21 cellular contexts compared by ENCODE assay signal in genomic region chr1:93824869-93825268, GRCh38. TPM values are rescaled to one million over a fixed set of nuclear protein-coding genes. Genes with fewer than 3 reads are reported as not detected.
DNase-seq lines count a peak whose midpoint lies in the region; ATAC-seq and TF ChIP-seq lines count a peak whose summit lies in the region.
"Had no signal": no experiment of that assay in that cellular context is flagged by ENCODE, and none has a peak within 500 bp of the region (broad histone marks: within the 10 kb centered on the region; RNA-seq: fewer than 3 reads in every experiment).

No MANE protein-coding gene starts in this region.

- H3K4me3 ChIP-seq in astrocyte of the spinal cord (ENCODE audit: low read depth, low read length) = no peak overlapping the region
- no peak overlapping the region for H3K4me3 ChIP-seq in trophoblast cell (ENCODE audit: low read depth, low read length)
- H3K4me3 ChIP-seq: Peyer's patch, SK-N-MC had no signal

- H2BK5ac ChIP-seq in trophoblast cell (ENCODE audit: low read depth, low read length, poor library complexity) = no peak overlapping the region

- H3K79me2 ChIP-seq in trophoblast cell (ENCODE audit: control insufficient read depth, insufficient read depth, low read length, poor library complexity) = no peaks in the 10 kb centered on the region

- H3K4me1 ChIP-seq in trophoblast cell (ENCODE audit: control insufficient read depth in 1 of 2, insufficient read depth in 2 of 2, low read length in 2 of 2) = peaks cover 24 to 39% of the 10 kb centered on the region in 2 experiments
- H3K4me1 ChIP-seq: Peyer's patch had no signal

- no peak overlapping the region for H3K27ac ChIP-seq in trophoblast cell (ENCODE audit: low read depth, low read length)
- H3K27ac ChIP-seq: C4-2B, Peyer's patch, SK-N-MC had no signal

- in situ Hi-C loops in astrocyte of the spinal cord (cut with HindIII; ENCODE audit: low sequenced_read_pairs) = no loop called here

- no peak overlapping the region for H3K4ac ChIP-seq in trophoblast cell (ENCODE audit: low read depth, low read length)

- H4K8ac ChIP-seq in trophoblast cell (ENCODE audit: low read depth, low read length) = no peak overlapping the region

- DNase-seq in NCI-H1092 (lab: John Stamatoyannopoulos, UW) (peak; percentile 52), NCI-H1694 (lab: John Stamatoyannopoulos, UW) (peak; percentile 75), astrocyte of the spinal cord (ENCODE audit: low read depth, low spot score) (peak; percentile 55), trophoblast cell (no peak), T-cell (no peak)
- DNase-seq: CD8-positive, alpha-beta T cell; DMS153; HCEC 1CT; KBM-7; MV-4-11; NCI-H2081 treated with DMSO at 0.1 percent for 48 hours; NCI-H2227 treated with DMSO at 0.1 percent for 48 hours; NCI-H526 treated with DMSO at 0.1 percent for 48 hours; OCI-M1; Peyer's patch; SIG-M5 had no signal

- H2BK12ac ChIP-seq in trophoblast cell (ENCODE audit: low read length) = no peak overlapping the region

- peak overlapping the region; percentile 21 for H4K91ac ChIP-seq in trophoblast cell (ENCODE audit: low read depth, low read length)

- TF ChIP-seq CTCF in astrocyte of the spinal cord (IDR thresholded peaks at IDR 0.05; ENCODE audit: low read depth, low read length) = no peak

- no peak overlapping the region for H3K23ac ChIP-seq in trophoblast cell (ENCODE audit: low read length)

- H3K9me3 ChIP-seq in trophoblast cell (ENCODE audit: insufficient read depth, low read depth, low read length) = peaks cover 2% of the 10 kb centered on the region
- H3K9me3 ChIP-seq: Peyer's patch had no signal

- POLR2A ChIA-PET in T-cell (lab: Charles Lee) = no interaction called here

- H3K4me3 Mint-ChIP-seq in T-cell = no peak overlapping the region
- H3K4me3 Mint-ChIP-seq: CD8-positive, alpha-beta T cell; T-helper 1 cell treated with Interleukin-12 subunit alpha and Interleukin-12 subunit beta and Interleukin-4 antibody, amounts not matched to agents 30 μg/mL and 1 μg/mL, for 36 hours had no signal

- no peak overlapping the region for H2AFZ ChIP-seq in trophoblast cell (ENCODE audit: insufficient read depth, low read length, poor library complexity)

- no peak overlapping the region for H3K9ac ChIP-seq in trophoblast cell (ENCODE audit: low read length)

- ATAC-seq in GM21786 (IDR thresholded peaks at IDR 0.05; ENCODE audit: unreplicated experiment) (no peak), T-cell (replicated peaks in 1 of 4) (no peak), HG03025 (IDR thresholded peaks at IDR 0.05; ENCODE audit: low FRiP score, unreplicated experiment) (no peak)
- ATAC-seq: CD8-positive, alpha-beta T cell had no signal

- no peak overlapping the region for H3K18ac ChIP-seq in trophoblast cell (ENCODE audit: low read length)

- H3K36me3 ChIP-seq in trophoblast cell (ENCODE audit: control insufficient read depth in 1 of 2, insufficient read depth in 2 of 2, low read length in 2 of 2) = no peaks in the 10 kb centered on the region
- H3K36me3 ChIP-seq: Peyer's patch had no signal

- no peak overlapping the region for H3K14ac ChIP-seq in trophoblast cell (ENCODE audit: low read length)

- no peak overlapping the region for H3K27ac Mint-ChIP-seq in T-cell
- H3K27ac Mint-ChIP-seq: CD8-positive, alpha-beta T cell; T-helper 1 cell treated with Interleukin-12 subunit alpha and Interleukin-12 subunit beta and Interleukin-4 antibody, amounts not matched to agents 30 μg/mL and 1 μg/mL, for 36 hours had no signal

- H3K36me3 Mint-ChIP-seq in T-cell = peaks cover 3% of the 10 kb centered on the region
- H3K36me3 Mint-ChIP-seq: CD8-positive, alpha-beta T cell had no signal

- H3K79me1 ChIP-seq in trophoblast cell (ENCODE audit: low read length) = peaks cover 27% of the 10 kb centered on the region

- H3K4me2 ChIP-seq in trophoblast cell (ENCODE audit: low read length) = no peak overlapping the region

- WGBS in trophoblast cell (ENCODE audit: extremely low coverage, insufficient coverage, insufficient read length) = no CpG with 5 or more reads among the region's 7 CpGs

- no peak overlapping the region for H4K12ac ChIP-seq in trophoblast cell (ENCODE audit: low read depth, low read length)

- H2BK120ac ChIP-seq in trophoblast cell (ENCODE audit: insufficient read depth, low read length, poor library complexity) = no peak overlapping the region

- no peaks in the 10 kb centered on the region for H3K4me1 Mint-ChIP-seq in T-cell

- CTCF ChIA-PET in T-cell (lab: Charles Lee) = interaction anchor here (0.5 to 1.4 kb wide), 2 partner anchors 195 to 369 kb away, joined by 3 to 7 read pairs; no protein-coding TSS in a partner anchor

- H3K27me3 Mint-ChIP-seq in T-cell = no peaks in the 10 kb centered on the region

- no peaks in the 10 kb centered on the region for H3K27me3 ChIP-seq in trophoblast cell (ENCODE audit: insufficient read depth, low read length)
- H3K27me3 ChIP-seq: Peyer's patch had no signal

- H2AK5ac ChIP-seq in trophoblast cell (ENCODE audit: low read length) = no peak overlapping the region

- no peaks in the 10 kb centered on the region for H3K9me3 Mint-ChIP-seq in T-cell
- H3K9me3 Mint-ChIP-seq: CD8-positive, alpha-beta T cell; T-helper 1 cell treated with Interleukin-12 subunit alpha and Interleukin-12 subunit beta and Interleukin-4 antibody, amounts not matched to agents 30 μg/mL and 1 μg/mL, for 36 hours had no signal

RNA-seq across cellular contexts. Expression of gene DNTTIP2, which starts 54.1 kb away (rescaled TPM):
- 93.8 and 103 TPM in 2 replicates for polyA plus RNA-seq in trophoblast cell (2013)
- total RNA-seq in T-cell = 10 to 100 TPM; 60.4 to 90.7 (median 69.8) TPM

Comparison
In these comparisons a context has a peak if more than half of its experiments do, and no peak if none do; other contexts are left out.
1. DNase-seq: peak in NCI-H1092 (single experiment), NCI-H1694 (single experiment) and astrocyte of the spinal cord (single experiment); none in trophoblast cell (0 of 2) and T-cell (0 of 34).